In genomic region chr10:106076496-106076895, GRCh38 we compare ENCODE assay signal across 24 cellular contexts.
"Had no signal": no experiment of that assay in that cellular context is flagged by ENCODE, and none has a peak within 500 bp of the region (broad histone marks: within the 10 kb centered on the region; RNA-seq: fewer than 3 reads in every experiment).

No MANE protein-coding gene starts in this region.

- H3K36me3 ChIP-seq: gastrocnemius medialis, ovary, right lobe of liver, thoracic aorta, tibial nerve, upper lobe of left lung had no signal

- H3K27me3 Mint-ChIP-seq: stimulated activated memory B cell treated with anti-CD40 and anti-IgM and Interleukin-4, amounts not matched to agents 10 μg/mL and 1 μg/mL and 100 μg/mL, for 72 hours had no signal

- ATAC-seq: esophagus mucosa; gastrocnemius medialis; left lobe of liver; naive thymus-derived CD4-positive, alpha-beta T cell; right lobe of liver; stimulated activated memory B cell treated with anti-CD40 and anti-IgM and Interleukin-4, amounts not matched to agents 10 μg/mL and 1 μg/mL and 100 μg/mL, for 72 hours; stimulated activated naive CD8-positive, alpha-beta T cell treated with anti-CD3 and anti-CD28 coated beads, Interleukin-15, Interleukin-2, amounts not matched to agents 100 U/mL and 50 U/mL, for 24 hours had no signal

- H3K27me3 ChIP-seq: gastrocnemius medialis, ovary, right lobe of liver, tibial nerve, upper lobe of left lung had no signal

- DNase-seq: central memory CD4-positive, alpha-beta T cell; effector CD8-positive, alpha-beta T cell; endodermal cell; gastrocnemius medialis; kidney; mammary epithelial cell; mesendoderm; midbrain; naive thymus-derived CD4-positive, alpha-beta T cell; nephron progenitor cell; occipital lobe; ovary; posterior cingulate gyrus; right lobe of liver; stimulated activated CD4-positive, alpha-beta T cell treated with anti-CD3 and anti-CD28 coated beads, Interleukin-4, amount 100 ng/mL, for 4 hours; stimulated activated naive CD8-positive, alpha-beta T cell treated with anti-CD3 and anti-CD28 coated beads, Interleukin-15, Interleukin-2, amounts not matched to agents 100 U/mL and 50 U/mL, for 24 hours; substantia nigra; upper lobe of left lung had no signal

- H3K4me3 Mint-ChIP-seq: endodermal cell; naive thymus-derived CD4-positive, alpha-beta T cell; nephron progenitor cell; stimulated activated memory B cell treated with anti-CD40 and anti-IgM and Interleukin-4, amounts not matched to agents 10 μg/mL and 1 μg/mL and 100 μg/mL, for 72 hours had no signal

- H3K27ac Mint-ChIP-seq: endodermal cell; naive thymus-derived CD4-positive, alpha-beta T cell; nephron progenitor cell; stimulated activated memory B cell treated with anti-CD40 and anti-IgM and Interleukin-4, amounts not matched to agents 10 μg/mL and 1 μg/mL and 100 μg/mL, for 72 hours had no signal

- H3K36me3 Mint-ChIP-seq: naive thymus-derived CD4-positive, alpha-beta T cell; stimulated activated memory B cell treated with anti-CD40 and anti-IgM and Interleukin-4, amounts not matched to agents 10 μg/mL and 1 μg/mL and 100 μg/mL, for 72 hours had no signal

- H3K27ac ChIP-seq: epithelial cell of prostate, gastrocnemius medialis, ovary, right lobe of liver, thoracic aorta, tibial nerve, upper lobe of left lung had no signal

- H3K4me1 ChIP-seq: gastrocnemius medialis, right lobe of liver, tibial nerve, upper lobe of left lung had no signal

- H3K9me3 ChIP-seq: gastrocnemius medialis, right lobe of liver, thoracic aorta had no signal

- H3K4me3 ChIP-seq: gastrocnemius medialis, ovary, right lobe of liver, thoracic aorta, tibial nerve, upper lobe of left lung had no signal

- H3K4me1 Mint-ChIP-seq: naive thymus-derived CD4-positive, alpha-beta T cell; nephron progenitor cell; stimulated activated memory B cell treated with anti-CD40 and anti-IgM and Interleukin-4, amounts not matched to agents 10 μg/mL and 1 μg/mL and 100 μg/mL, for 72 hours had no signal
